ENCODE assay signal across 16 cellular contexts in genomic region chr2:204663816-204664421, GRCh38.
"Had no signal": no experiment of that assay in that cellular context is flagged by ENCODE, and none has a peak within 500 bp of the region (broad histone marks: within the 10 kb centered on the region; RNA-seq: fewer than 3 reads in every experiment).

No MANE protein-coding gene starts in this region.

- H3K27ac ChIP-seq: ovary, vagina had no signal

- H3K4me3 Mint-ChIP-seq: activated B cell treated with CpG ODN at 0.5 μM for 24 hours; activated CD4-positive, alpha-beta T cell treated with anti-CD3 and anti-CD28 coated beads, Interleukin-2, amount 10 ng/mL, durations not matched to agents 7 days and 5 days; activated T-helper 17 cell treated with anti-CD3 and anti-CD28 coated beads, Interleukin-2, amount 50 U/mL, for 72 hours; effector memory CD8-positive, alpha-beta T cell; immature natural killer cell had no signal

- H3K4me3 ChIP-seq: ovary, smooth muscle cell, tibial nerve, vagina had no signal

- H3K36me3 Mint-ChIP-seq: immature natural killer cell had no signal

- H3K27me3 Mint-ChIP-seq: activated B cell treated with CpG ODN at 0.5 μM for 24 hours; activated T-helper 17 cell treated with anti-CD3 and anti-CD28 coated beads, Interleukin-2, amount 50 U/mL, for 72 hours; effector memory CD8-positive, alpha-beta T cell had no signal

- DNase-seq: activated B cell treated with CpG ODN at 0.5 μM for 24 hours; activated CD4-positive, alpha-beta T cell treated with anti-CD3 and anti-CD28 coated beads, Interleukin-2, amount 10 ng/mL, durations not matched to agents 7 days and 5 days; activated naive CD4-positive, alpha-beta T cell treated with anti-CD3 and anti-CD28 coated beads, Interleukin-2, amount 50 U/mL, for 16 hours; activated T-cell treated with anti-CD3 and anti-CD28 coated beads for 4 hours; amniotic stem cell; brain microvascular endothelial cell; effector memory CD8-positive, alpha-beta T cell; erythroblast; immature natural killer cell; mammary epithelial cell; ovary; T-helper 2 cell had no signal

- H3K27me3 ChIP-seq: brain microvascular endothelial cell, ovary, tibial nerve, vagina had no signal

- H3K9me3 Mint-ChIP-seq: activated B cell treated with CpG ODN at 0.5 μM for 24 hours; activated CD4-positive, alpha-beta T cell treated with anti-CD3 and anti-CD28 coated beads, Interleukin-2, amount 10 ng/mL, durations not matched to agents 7 days and 5 days; activated T-helper 17 cell treated with anti-CD3 and anti-CD28 coated beads, Interleukin-2, amount 50 U/mL, for 72 hours; effector memory CD8-positive, alpha-beta T cell had no signal

- ATAC-seq: activated T-helper 17 cell treated with anti-CD3 and anti-CD28 coated beads, Interleukin-2, amount 50 U/mL, for 72 hours; effector memory CD8-positive, alpha-beta T cell had no signal

- H3K27ac Mint-ChIP-seq: activated B cell treated with CpG ODN at 0.5 μM for 24 hours; activated CD4-positive, alpha-beta T cell treated with anti-CD3 and anti-CD28 coated beads, Interleukin-2, amount 10 ng/mL, durations not matched to agents 7 days and 5 days; activated T-helper 17 cell treated with anti-CD3 and anti-CD28 coated beads, Interleukin-2, amount 50 U/mL, for 72 hours; effector memory CD8-positive, alpha-beta T cell; immature natural killer cell had no signal

- H3K9me3 ChIP-seq: ovary, tibial nerve, vagina had no signal

- H3K36me3 ChIP-seq: brain microvascular endothelial cell, ovary, tibial nerve, vagina had no signal

- H3K4me1 Mint-ChIP-seq: activated B cell treated with CpG ODN at 0.5 μM for 24 hours; activated CD4-positive, alpha-beta T cell treated with anti-CD3 and anti-CD28 coated beads, Interleukin-2, amount 10 ng/mL, durations not matched to agents 7 days and 5 days; activated T-helper 17 cell treated with anti-CD3 and anti-CD28 coated beads, Interleukin-2, amount 50 U/mL, for 72 hours; immature natural killer cell had no signal
